ENCODE assay signal across 8 cellular contexts in the genomic region with DNA sequence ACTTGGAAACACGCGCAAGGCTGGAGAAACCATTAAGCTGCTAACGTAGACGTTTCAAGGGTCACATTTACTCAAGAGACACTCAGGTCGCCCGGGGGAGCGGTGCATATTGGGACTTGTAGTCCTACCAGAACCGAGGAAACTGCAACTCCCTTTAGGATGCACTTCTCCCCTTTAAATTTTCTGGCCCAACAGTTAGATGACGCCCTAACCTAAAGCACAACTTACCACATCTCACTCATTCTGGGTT. TPM values are rescaled to one million over a fixed set of nuclear protein-coding genes. Genes with fewer than 3 reads are reported as not detected.
DNase-seq lines count a peak whose midpoint lies in the region; ATAC-seq, FAIRE-seq and TF ChIP-seq lines count a peak whose summit lies in the region.

No MANE protein-coding gene starts in this region.

- H3K4me3 ChIP-seq in HCT116 (replicated peaks in 1 of 2; ENCODE audit: low read depth in 1 of 2, low read length in 2 of 2) (peak overlapping the region; percentile 80 to 87), MG63 (peak overlapping the region; percentile 80), astrocyte (ENCODE audit: insufficient read depth, low read depth, low read length) (peak overlapping the region; percentile 82), kidney (ENCODE audit: low read length in 2 of 2) (peak overlapping the region; percentile 89 to 98)

- no peaks in the 10 kb centered on the region for H3K9me3 Mint-ChIP-seq in astrocyte (ENCODE audit: unreplicated experiment)
- no peaks in the 10 kb centered on the region for H3K9me3 Mint-ChIP-seq in stimulated activated naive B cell treated with anti-CD40 and anti-IgM and Interleukin-4, amounts not matched to agents 10 μg/mL and 1 μg/mL and 100 μg/mL, for 72 hours

- POLR2A ChIA-PET in HCT116 (lab: Charles Lee) = interaction anchor here (0.7 to 1.5 kb wide), 6 partner anchors 10 to 204 kb away, joined by 3 to 6 read pairs (median 4); no protein-coding TSS in a partner anchor

- H3K27ac Mint-ChIP-seq in astrocyte (ENCODE audit: unreplicated experiment) = peak overlapping the region; percentile 82
- peak overlapping the region; percentile 100 for H3K27ac Mint-ChIP-seq in stimulated activated naive B cell treated with anti-CD40 and anti-IgM and Interleukin-4, amounts not matched to agents 10 μg/mL and 1 μg/mL and 100 μg/mL, for 72 hours

- TF ChIP-seq RAD21 in HCT116 (IDR thresholded peaks at IDR 0.05; ENCODE audit: low read depth) = no peak

- DNase-seq in SHP77 (lab: John Stamatoyannopoulos, UW) (peak; percentile 93 to 94), SHP77 treated with DMSO at 0.1 percent for 48 hours (lab: John Stamatoyannopoulos, UW) (no peak), HCT116 (ENCODE audit: low read depth, low spot score) (no peak), MG63 (no peak), astrocyte (ENCODE audit: low read depth) (no peak), kidney (peak; percentile 92), activated gamma-delta T cell treated with Interleukin-2 at 50 U/mL for 16 hours (no peak)
- no peak for DNase-seq in stimulated activated naive B cell treated with anti-CD40 and anti-IgM and Interleukin-4, amounts not matched to agents 10 μg/mL and 1 μg/mL and 100 μg/mL, for 72 hours

- H3K27me3 Mint-ChIP-seq in astrocyte (ENCODE audit: low read depth, unreplicated experiment) = no peaks in the 10 kb centered on the region
- H3K27me3 Mint-ChIP-seq in stimulated activated naive B cell treated with anti-CD40 and anti-IgM and Interleukin-4, amounts not matched to agents 10 μg/mL and 1 μg/mL and 100 μg/mL, for 72 hours = no peaks in the 10 kb centered on the region

- CTCF ChIA-PET in HCT116 (lab: Charles Lee) = interaction anchor here (0.7 to 1.2 kb wide), 3 partner anchors 43 to 342 kb away, joined by 3 to 4 read pairs (median 3); no protein-coding TSS in a partner anchor

- H3K4me2 ChIP-seq in HCT116 (ENCODE audit: low read length) (peak overlapping the region; percentile 98), astrocyte (ENCODE audit: low read length) (peak overlapping the region; percentile 88)

- H3K27ac ChIP-seq in HCT116 (ENCODE audit: low read depth, low read length) (peak overlapping the region; percentile 70), astrocyte (ENCODE audit: low read depth, low read length) (peak overlapping the region; percentile 91), kidney (ENCODE audit: low read depth in 2 of 2, low read length in 2 of 2) (peak overlapping the region; percentile 95 to 97)

- RAD21 ChIA-PET in HCT116 (lab: Charles Lee; ENCODE audit: low non-redundant PET in 1 of 2, low total read pairs in 2 of 2, uncharacterized antibody in 2 of 2, unreplicated experiment in 2 of 2) = no interaction called here

- H3K4me3 Mint-ChIP-seq in astrocyte (ENCODE audit: unreplicated experiment) = peak overlapping the region; percentile 98
- peak overlapping the region; percentile 98 to 99 for H3K4me3 Mint-ChIP-seq in stimulated activated naive B cell treated with anti-CD40 and anti-IgM and Interleukin-4, amounts not matched to agents 10 μg/mL and 1 μg/mL and 100 μg/mL, for 72 hours

- no TSS peak for BruUV-seq in HCT116 (replicated peaks; lab: Mats Ljungman, UMichigan)

- TF ChIP-seq POLR2A in HCT116 (IDR thresholded peaks at IDR 0.05; ENCODE audit: borderline replicate concordance, extremely low read depth, insufficient read depth, insufficient read length) = peak; percentile 87

- peak overlapping the region; percentile 78 for H3K9ac ChIP-seq in HCT116 (ENCODE audit: low read length)
- peak overlapping the region; percentile 96 for H3K9ac ChIP-seq in astrocyte (ENCODE audit: low read length)
- peak overlapping the region; percentile 82 to 93 for H3K9ac ChIP-seq in kidney (ENCODE audit: low read length in 2 of 2)

- H3K79me2 ChIP-seq in HCT116 (ENCODE audit: insufficient read depth, low read length) (peaks cover 31% of the 10 kb centered on the region), astrocyte (ENCODE audit: insufficient read depth, low read length) (peaks cover 41% of the 10 kb centered on the region)

- no peaks in the 10 kb centered on the region for H3K9me2 ChIP-seq in HCT116 (ENCODE audit: insufficient read depth)

- H3K36me3 ChIP-seq in HCT116 (ENCODE audit: control insufficient read depth in 1 of 2, insufficient read depth in 2 of 2, low read length in 2 of 2) (no peaks in the 10 kb centered on the region), MG63 (no peaks in the 10 kb centered on the region), astrocyte (ENCODE audit: insufficient read depth, low read length) (no peaks in the 10 kb centered on the region), kidney (ENCODE audit: control insufficient read depth in 1 of 2, insufficient read depth in 2 of 2, low read length in 2 of 2) (no peaks in the 10 kb centered on the region)

- FAIRE-seq in astrocyte (lab: Jason Lieb, UNC) = no peak
- FAIRE-seq in kidney (lab: Jason Lieb, UNC) = no peak

- H3K36me3 Mint-ChIP-seq in astrocyte (ENCODE audit: low read depth, unreplicated experiment) = no peaks in the 10 kb centered on the region
- H3K36me3 Mint-ChIP-seq in stimulated activated naive B cell treated with anti-CD40 and anti-IgM and Interleukin-4, amounts not matched to agents 10 μg/mL and 1 μg/mL and 100 μg/mL, for 72 hours = peaks cover 15 to 17% of the 10 kb centered on the region in 2 donors

- H2AFZ ChIP-seq in HCT116 (ENCODE audit: low read depth, low read length, poor library complexity, severe bottlenecking) (peak overlapping the region; percentile 97), astrocyte (ENCODE audit: low read depth, low read length) (peak overlapping the region; percentile 91)

- no peaks in the 10 kb centered on the region for H3K27me3 ChIP-seq in HCT116 (ENCODE audit: insufficient read depth, low read length)
- H3K27me3 ChIP-seq in MG63 = no peaks in the 10 kb centered on the region
- no peaks in the 10 kb centered on the region for H3K27me3 ChIP-seq in astrocyte (ENCODE audit: insufficient read depth, low read length)

- no peaks in the 10 kb centered on the region for H4K20me1 ChIP-seq in HCT116 (ENCODE audit: insufficient read depth)
- peaks cover 9% of the 10 kb centered on the region for H4K20me1 ChIP-seq in astrocyte (ENCODE audit: insufficient read depth, low read length)

- intact Hi-C loops in HCT116 (cut with micrococcal nuclease) = loop anchor here (1.0 to 2.0 kb wide), 3 partner anchors 82 to 340 kb away; a partner anchor contains a TSS
- intact Hi-C loops in kidney (cut with DNase I) = no loop called here

- peaks cover 11% of the 10 kb centered on the region for H3K4me1 Mint-ChIP-seq in astrocyte (ENCODE audit: low read depth, unreplicated experiment)
- peaks cover 14 to 28% of the 10 kb centered on the region in 2 donors for H3K4me1 Mint-ChIP-seq in stimulated activated naive B cell treated with anti-CD40 and anti-IgM and Interleukin-4, amounts not matched to agents 10 μg/mL and 1 μg/mL and 100 μg/mL, for 72 hours

- no peaks in the 10 kb centered on the region for H3K9me3 ChIP-seq in HCT116 (ENCODE audit: control insufficient read depth in 1 of 2, insufficient read depth in 1 of 2, low read depth in 1 of 2, low read length in 2 of 2)
- no peaks in the 10 kb centered on the region for H3K9me3 ChIP-seq in MG63
- H3K9me3 ChIP-seq in astrocyte (ENCODE audit: insufficient read depth, low read depth, low read length) = no peaks in the 10 kb centered on the region
- no peaks in the 10 kb centered on the region for H3K9me3 ChIP-seq in kidney (ENCODE audit: control insufficient read depth in 1 of 2, low read length in 2 of 2)

- TF ChIP-seq CTCF in HCT116 (IDR thresholded peaks at IDR 0.05 in 2 of 3, conservative IDR thresholded peaks at IDR 0.05 in 1 of 3; ENCODE audit: borderline replicate concordance in 1 of 3, insufficient read depth in 1 of 3, low read depth in 2 of 3, low read length in 2 of 3) (no peak), astrocyte (IDR thresholded peaks at IDR 0.05; ENCODE audit: insufficient read depth, low read depth, low read length) (no peak), kidney (IDR thresholded peaks at IDR 0.05; ENCODE audit: borderline replicate concordance, extremely low read depth, insufficient read depth) (no peak)

- peaks cover 12 to 17% of the 10 kb centered on the region in 2 experiments; a peak in 3 of 4 replicates for H3K4me1 ChIP-seq in HCT116 (ENCODE audit: control insufficient read depth in 1 of 2, insufficient read depth in 2 of 2, low read length in 2 of 2)
- H3K4me1 ChIP-seq in astrocyte (ENCODE audit: insufficient read depth, low read length) = peaks cover 6% of the 10 kb centered on the region
- H3K4me1 ChIP-seq in kidney (ENCODE audit: control insufficient read depth in 1 of 2, insufficient read depth in 1 of 2, low read depth in 1 of 2, low read length in 2 of 2) = peaks cover 0 to 10% of the 10 kb centered on the region in 2 donors

- ATAC-seq in HCT116 = peak; percentile 67
- ATAC-seq in stimulated activated naive B cell treated with anti-CD40 and anti-IgM and Interleukin-4, amounts not matched to agents 10 μg/mL and 1 μg/mL and 100 μg/mL, for 72 hours (replicated peaks) = peak; percentile 61

TF ChIP-seq in HCT116, 20 proteins besides CTCF, POLR2A, EP300 and RAD21:
- TF ChIP-seq CEBPB (IDR thresholded peaks at IDR 0.05; ENCODE audit: low read depth) = no peak
- TF ChIP-seq EGR1 (IDR thresholded peaks at IDR 0.05; ENCODE audit: low read depth) = no peak
- TF ChIP-seq SIN3A (IDR thresholded peaks at IDR 0.05; ENCODE audit: low read depth) = peak; percentile 26; the same call in 1 of the 2 replicates
- no peak for TF ChIP-seq FOSL1 (IDR thresholded peaks at IDR 0.05; ENCODE audit: low read depth)
- TF ChIP-seq ZNF274 (IDR thresholded peaks at IDR 0.05; ENCODE audit: low read depth, low read length) = no peak
- TF ChIP-seq YY1 (IDR thresholded peaks at IDR 0.05; ENCODE audit: extremely low read depth, insufficient replicate concordance, low read depth, low read length) = peak; percentile 24
- TF ChIP-seq, protein P1, sequence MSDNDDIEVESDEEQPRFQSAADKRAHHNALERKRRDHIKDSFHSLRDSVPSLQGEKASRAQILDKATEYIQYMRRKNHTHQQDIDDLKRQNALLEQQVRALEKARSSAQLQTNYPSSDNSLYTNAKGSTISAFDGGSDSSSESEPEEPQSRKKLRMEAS (IDR thresholded peaks at IDR 0.05) = peak; percentile 22; the same call in 1 of the 2 replicates
- no peak for TF ChIP-seq EZH2 (IDR thresholded peaks at IDR 0.05)

RNA-seq across cellular contexts. Expression of a gene that starts 0.4 kb away (rescaled TPM):
- 21.1 TPM for total RNA-seq in HCT116 (2021; ENCODE audit: unreplicated experiment)
- polyA plus RNA-seq in HCT116 (2012) = 5.5 and 8.2 TPM in 2 replicates
- total RNA-seq in MG63 (2014; rRNA removed; shearing (Covaris generic); ENCODE audit: low replicate concordance) = 18.5 and 105 TPM in 2 replicates
- total RNA-seq in astrocyte = 24.5 and 26.0 TPM in 2 replicates
- total RNA-seq in kidney = 57.7 TPM
- polyA plus RNA-seq in kidney (ENCODE audit: insufficient read depth, low read depth, low replicate concordance) = 17.1 TPM

Comparison
In these comparisons a context has a peak if more than half of its experiments do, and no peak if none do; other contexts are left out.
1. DNase-seq: peak in SHP77 (2 of 2) and kidney (single experiment); none in SHP77 treated with DMSO at 0.1 percent for 48 hours (single experiment), HCT116 (single experiment), MG63 (single experiment), astrocyte (single experiment), stimulated activated naive B cell treated with anti-CD40 and anti-IgM and Interleukin-4, amounts not matched to agents 10 μg/mL and 1 μg/mL and 100 μg/mL, for 72 hours (single experiment) and activated gamma-delta T cell treated with Interleukin-2 at 50 U/mL for 16 hours (single experiment).
2. Peak in every context shown above with its lines, with median percentiles within 50 percentile points of each other: H3K27ac ChIP-seq, H3K4me3 ChIP-seq and H3K9ac ChIP-seq.